34 cellular contexts compared by ENCODE assay signal in the genomic region with DNA sequence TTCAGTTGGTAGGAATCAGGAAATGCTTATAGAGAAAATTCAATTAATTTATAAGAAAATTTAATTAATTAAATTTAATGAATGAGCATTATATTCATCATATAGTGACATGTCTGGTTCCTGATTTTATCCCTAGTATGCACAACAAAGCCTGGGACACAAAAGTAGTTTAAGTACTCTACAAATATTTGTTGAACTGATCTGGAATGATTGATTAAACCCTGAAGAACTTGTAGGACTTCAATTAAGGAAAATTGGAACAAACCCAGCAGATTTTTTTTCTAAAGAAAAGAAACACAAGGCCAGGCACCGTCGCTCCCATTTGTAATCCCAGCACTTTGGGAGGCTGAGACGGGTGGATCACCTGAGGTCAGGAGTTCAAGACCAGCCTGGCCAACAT. TPM values are rescaled to one million over a fixed set of nuclear protein-coding genes. Genes with fewer than 3 reads are reported as not detected.
"Had no signal": no experiment of that assay in that cellular context is flagged by ENCODE, and none has a peak within 500 bp of the region (broad histone marks: within the 10 kb centered on the region; RNA-seq: fewer than 3 reads in every experiment).

No MANE protein-coding gene starts in this region.

- H3K4me3 Mint-ChIP-seq: activated CD4-positive, alpha-beta memory T cell treated with anti-CD3 and anti-CD28 coated beads, Interleukin-2, amount 10 ng/mL, durations not matched to agents 7 days and 5 days; activated CD4-positive, alpha-beta T cell treated with anti-CD3 and anti-CD28 coated beads, Interleukin-2, amount 10 ng/mL, durations not matched to agents 7 days and 5 days; activated naive CD8-positive, alpha-beta T cell; activated T-cell treated with anti-CD3 and anti-CD28 coated beads, Interleukin-2, amount 50 U/mL, for 24 hours; activated T-cell treated with anti-CD3 and anti-CD28 coated beads, Interleukin-2, amount 50 U/mL, for 72 hours; activated T-helper 17 cell treated with anti-CD3 and anti-CD28 coated beads, Interleukin-2, amount 50 U/mL, for 72 hours; effector memory CD8-positive, alpha-beta T cell; WTC11 had no signal

- H3K27me3 Mint-ChIP-seq: effector memory CD8-positive, alpha-beta T cell had no signal

- H3K4me1 Mint-ChIP-seq: activated CD4-positive, alpha-beta memory T cell treated with anti-CD3 and anti-CD28 coated beads, Interleukin-2, amount 10 ng/mL, durations not matched to agents 7 days and 5 days; activated CD4-positive, alpha-beta T cell treated with anti-CD3 and anti-CD28 coated beads, Interleukin-2, amount 10 ng/mL, durations not matched to agents 7 days and 5 days; activated T-helper 17 cell treated with anti-CD3 and anti-CD28 coated beads, Interleukin-2, amount 50 U/mL, for 72 hours had no signal

- H3K4me3 ChIP-seq: esophagus muscularis mucosa, gastrocnemius medialis, heart right ventricle had no signal

- H3K9me3 Mint-ChIP-seq: activated CD4-positive, alpha-beta memory T cell treated with anti-CD3 and anti-CD28 coated beads, Interleukin-2, amount 10 ng/mL, durations not matched to agents 7 days and 5 days; activated CD4-positive, alpha-beta T cell treated with anti-CD3 and anti-CD28 coated beads, Interleukin-2, amount 10 ng/mL, durations not matched to agents 7 days and 5 days; activated T-cell treated with anti-CD3 and anti-CD28 coated beads, Interleukin-2, amount 50 U/mL, for 24 hours had no signal

- DNase-seq: activated CD4-positive, alpha-beta memory T cell treated with anti-CD3 and anti-CD28 coated beads, Interleukin-2, amount 10 ng/mL, durations not matched to agents 7 days and 5 days; activated CD4-positive, alpha-beta T cell treated with anti-CD3 and anti-CD28 coated beads for 1 hour; activated CD4-positive, alpha-beta T cell treated with anti-CD3 and anti-CD28 coated beads for 4 hours; activated CD4-positive, alpha-beta T cell treated with anti-CD3 and anti-CD28 coated beads, Interleukin-2, amount 10 ng/mL, durations not matched to agents 7 days and 5 days; activated CD4-positive, alpha-beta T cell treated with anti-CD3 and anti-CD28 coated beads, Interleukin-2, amount 50 U/mL, for 4 hours; activated CD8-positive, alpha-beta memory T cell treated with anti-CD3 and anti-CD28 coated beads, Interleukin-2, amount 50 U/mL, for 48 hours; activated effector memory CD4-positive, alpha-beta T cell treated with Interleukin-2 at 50 U/mL for 16 hours; activated gamma-delta T cell treated with Interleukin-2 at 50 U/mL for 16 hours; activated naive CD4-positive, alpha-beta T cell treated with anti-CD3 and anti-CD28 coated beads, Interleukin-2, amount 50 U/mL, for 16 hours; activated naive CD4-positive, alpha-beta T cell treated with Interleukin-2 at 50 U/mL for 16 hours; activated T-cell treated with anti-CD3 and anti-CD28 coated beads for 4 hours; activated T-cell treated with anti-CD3 and anti-CD28 coated beads, Interleukin-2, amount 50 U/mL, for 24 hours; activated T-cell treated with anti-CD3 and anti-CD28 coated beads, Interleukin-2, amount 50 U/mL, for 72 hours; amniotic stem cell; anterior cingulate cortex; brain microvascular endothelial cell; cortex of kidney; dermis blood vessel endothelial cell; effector CD4-positive, alpha-beta T cell; effector memory CD8-positive, alpha-beta T cell; erythroblast; foreskin keratinocyte; gastrocnemius medialis; heart right ventricle; T-helper 2 cell had no signal

- H3K36me3 Mint-ChIP-seq: activated naive CD8-positive, alpha-beta T cell; WTC11 had no signal

- H3K27ac Mint-ChIP-seq: activated CD4-positive, alpha-beta memory T cell treated with anti-CD3 and anti-CD28 coated beads, Interleukin-2, amount 10 ng/mL, durations not matched to agents 7 days and 5 days; activated CD4-positive, alpha-beta T cell treated with anti-CD3 and anti-CD28 coated beads, Interleukin-2, amount 10 ng/mL, durations not matched to agents 7 days and 5 days; activated naive CD8-positive, alpha-beta T cell; activated T-cell treated with anti-CD3 and anti-CD28 coated beads, Interleukin-2, amount 50 U/mL, for 24 hours; activated T-cell treated with anti-CD3 and anti-CD28 coated beads, Interleukin-2, amount 50 U/mL, for 72 hours; activated T-helper 17 cell treated with anti-CD3 and anti-CD28 coated beads, Interleukin-2, amount 50 U/mL, for 72 hours; effector memory CD8-positive, alpha-beta T cell had no signal

- H3K27ac ChIP-seq: brain microvascular endothelial cell, esophagus muscularis mucosa, foreskin keratinocyte, gastrocnemius medialis, heart right ventricle had no signal

RNA-seq across cellular contexts. Expression of gene APELA, which starts 4.5 kb away (rescaled TPM):
- total RNA-seq: activated CD4-positive, alpha-beta memory T cell treated with anti-CD3 and anti-CD28 coated beads, Interleukin-2, amount 10 ng/mL, durations not matched to agents 7 days and 5 days; activated CD4-positive, alpha-beta T cell treated with anti-CD3 and anti-CD28 coated beads, Interleukin-2, amount 10 ng/mL, durations not matched to agents 7 days and 5 days; activated T-cell treated with anti-CD3 and anti-CD28 coated beads, Interleukin-2, amount 50 U/mL, for 72 hours; activated T-helper 17 cell treated with anti-CD3 and anti-CD28 coated beads, Interleukin-2, amount 50 U/mL, for 72 hours; bronchial epithelial cell; cardiac septum; chondrocyte; dermis blood vessel endothelial cell; esophagus muscularis mucosa; foreskin keratinocyte; gastrocnemius medialis; glomerular endothelial cell; heart right ventricle; T-helper 1 cell treated with Interleukin-12 subunit alpha and Interleukin-12 subunit beta and Interleukin-4 antibody, amounts not matched to agents 30 ng/mL and 1 ng/mL, for 36 hours had no signal
